ENCODE assay signal across 8 cellular contexts in the genomic region with DNA sequence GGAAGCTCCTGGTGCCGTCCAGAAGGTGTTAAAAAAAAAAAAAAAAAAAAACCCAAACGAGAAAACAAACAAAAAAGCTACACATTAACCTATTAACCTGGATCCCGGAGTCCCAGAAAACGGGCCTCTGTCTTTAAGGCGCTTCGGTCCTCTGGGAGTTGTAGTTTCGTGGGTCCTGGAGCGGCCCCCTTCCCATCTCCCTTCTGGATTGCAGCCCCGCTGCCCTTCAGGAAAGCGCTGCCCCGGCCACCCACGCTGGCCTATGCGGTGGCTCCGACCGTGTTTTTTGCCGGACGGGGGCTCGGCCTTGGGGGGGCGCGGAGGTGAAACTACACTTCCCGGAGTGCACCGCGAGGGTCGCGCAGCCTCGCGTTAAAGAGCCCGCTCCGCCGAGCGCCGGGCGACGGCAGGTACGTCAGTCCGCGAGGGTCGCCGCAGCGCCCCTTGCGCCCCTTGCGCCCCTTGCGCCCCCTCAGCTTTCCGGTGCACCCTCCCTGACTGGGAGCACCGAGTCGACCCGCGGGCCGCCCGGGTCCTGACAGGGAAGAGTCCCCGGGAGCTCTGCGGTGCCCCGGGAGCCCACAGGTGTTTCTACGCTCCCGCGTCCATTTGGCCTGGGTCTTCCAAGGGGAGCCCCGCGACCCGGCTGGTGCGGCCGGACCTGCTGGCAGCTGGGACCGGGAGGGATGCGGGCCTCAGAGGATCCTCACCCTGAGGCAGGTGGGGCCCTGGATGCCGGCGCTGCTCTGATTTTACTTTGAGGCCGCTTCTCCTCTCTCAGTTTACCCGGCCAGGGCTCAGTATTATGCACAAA. TPM values are rescaled to one million over a fixed set of nuclear protein-coding genes. Genes with fewer than 3 reads are reported as not detected.
DNase-seq lines count a peak whose midpoint lies in the region; ATAC-seq, FAIRE-seq and TF ChIP-seq lines count a peak whose summit lies in the region.

A gene (plus strand): TSS at position 375 of the 814 bp plus-strand sequence. CDS start 8,596 bp downstream, outside the sequence.

- peaks cover 25% of the 10 kb centered on the region for H3K4me1 Mint-ChIP-seq in activated naive CD4-positive, alpha-beta T cell treated with anti-CD3 and anti-CD28 coated beads, Interleukin-2, amount 50 U/mL, for 24 hours

- H3K27ac ChIP-seq in HUES6 (ENCODE audit: low read depth, low read length), result peak within 1 kb of the TSS; percentile 100
- H3K27ac ChIP-seq in SJSA1, result peak within 1 kb of the TSS; percentile 99
- H3K27ac ChIP-seq in pancreas, result peak within 1 kb of the TSS; percentile 92 to 98 (median 94)
- H3K27ac ChIP-seq in thyroid gland, result peak within 1 kb of the TSS; percentile 67 to 100 (median 96)

- H3K9ac ChIP-seq in HUES6 (ENCODE audit: low read length), result peak within 1 kb of the TSS; percentile 98

- FAIRE-seq in pancreas (lab: Jason Lieb, UNC), result no peak

- no peaks in the 10 kb centered on the region for H3K27me3 ChIP-seq in HUES6 (ENCODE audit: control insufficient read depth, insufficient read depth, low read length)
- no peaks in the 10 kb centered on the region for H3K27me3 ChIP-seq in SJSA1 (replicated peaks)
- no peaks in the 10 kb centered on the region for H3K27me3 ChIP-seq in pancreas
- H3K27me3 ChIP-seq in thyroid gland, result no peaks in the 10 kb centered on the region

- H3K4me3 ChIP-seq in HUES6 (ENCODE audit: low read depth, low read length) (peak within 1 kb of the TSS; percentile 87), SJSA1 (peak within 1 kb of the TSS; percentile 72), pancreas (peak within 1 kb of the TSS; percentile 89 to 97 (median 92)), thyroid gland (replicated peaks in 1 of 3) (peak within 1 kb of the TSS; percentile 74 to 94 (median 81))

- H3K27me3 Mint-ChIP-seq in activated naive CD4-positive, alpha-beta T cell treated with anti-CD3 and anti-CD28 coated beads, Interleukin-2, amount 50 U/mL, for 24 hours, result no peaks in the 10 kb centered on the region

- TF ChIP-seq CTCF in pancreas (IDR thresholded peaks at IDR 0.05) (no peak), thyroid gland (IDR thresholded peaks at IDR 0.05) (peak in 1 of 6 experiments; percentile 19)

- intact Hi-C loops in Right ventricle myocardium inferior (cut with DNase I) (loop anchor here (1.0 to 2.0 kb wide), 2 partner anchors 16 to 73 kb away; a partner anchor contains a TSS), pancreas (cut with DNase I) (no loop called here), thyroid gland (cut with DNase I) (loop anchor here (5.0 kb wide), 1 partner anchor 72 kb away; no protein-coding TSS in a partner anchor)

- peak; percentile 86 for ATAC-seq in GM21423 (IDR thresholded peaks at IDR 0.05; ENCODE audit: unreplicated experiment)
- ATAC-seq in Right ventricle myocardium inferior, result peak; percentile 87
- ATAC-seq in pancreas, result peak; percentile 92 to 96 (median 94)

- 0 to 1% methylated on average over 48 to 67 of the region's 67 CpGs for WGBS in pancreas, 2 donors
- 0 to 1% methylated on average over 20 to 46 of the region's 67 CpGs for WGBS in thyroid gland, 2 donors

- H3K4me1 ChIP-seq in HUES6 (ENCODE audit: control insufficient read depth, insufficient read depth, low read length), result peaks cover 7% of the 10 kb centered on the region
- peaks cover 4% of the 10 kb centered on the region for H3K4me1 ChIP-seq in SJSA1 (replicated peaks)
- peaks cover 4 to 5% (median 4%) of the 10 kb centered on the region in 3 donors for H3K4me1 ChIP-seq in pancreas
- H3K4me1 ChIP-seq in thyroid gland, result peaks cover 0 to 8% of the 10 kb centered on the region in 2 donors

- H3K4me3 Mint-ChIP-seq in activated naive CD4-positive, alpha-beta T cell treated with anti-CD3 and anti-CD28 coated beads, Interleukin-2, amount 50 U/mL, for 24 hours, result peak within 1 kb of the TSS; percentile 94

- TF ChIP-seq POLR2A in thyroid gland (IDR thresholded peaks at IDR 0.05), result peak in 1 of 2 donors; percentile 59

- DNase-seq in DMS53 treated with DMSO at 0.1 percent for 48 hours (lab: John Stamatoyannopoulos, UW; ENCODE audit: unreplicated experiment) (peak; percentile 41), SJSA1 (ENCODE audit: low read depth in 1 of 2, low spot score in 2 of 2) (peak; percentile 79 to 97), Right ventricle myocardium inferior (ENCODE audit: missing footprints) (peak; percentile 88), pancreas (peak; percentile 68 to 87 (median 71)), thyroid gland (peak; percentile 70)

- H3K36me3 ChIP-seq in HUES6 (ENCODE audit: control insufficient read depth, insufficient read depth, low read length) (no peaks in the 10 kb centered on the region), SJSA1 (no peaks in the 10 kb centered on the region), pancreas (no peaks in the 10 kb centered on the region), thyroid gland (no peaks in the 10 kb centered on the region)

- H3K9me3 ChIP-seq in HUES6 (ENCODE audit: control insufficient read depth, insufficient read depth, low read depth, low read length) (no peaks in the 10 kb centered on the region), SJSA1 (replicated peaks) (no peaks in the 10 kb centered on the region), pancreas (no peaks in the 10 kb centered on the region), thyroid gland (no peaks in the 10 kb centered on the region)

- no peaks in the 10 kb centered on the region for H3K9me3 Mint-ChIP-seq in activated naive CD4-positive, alpha-beta T cell treated with anti-CD3 and anti-CD28 coated beads, Interleukin-2, amount 50 U/mL, for 24 hours

- H3K36me3 Mint-ChIP-seq in activated naive CD4-positive, alpha-beta T cell treated with anti-CD3 and anti-CD28 coated beads, Interleukin-2, amount 50 U/mL, for 24 hours, result no peaks in the 10 kb centered on the region

- H3K27ac Mint-ChIP-seq in activated naive CD4-positive, alpha-beta T cell treated with anti-CD3 and anti-CD28 coated beads, Interleukin-2, amount 50 U/mL, for 24 hours, result peak within 1 kb of the TSS; percentile 90

RNA-seq across cellular contexts. Expression of the gene that starts here (rescaled TPM):
- 3.4 and 5.3 TPM in 2 replicates for total RNA-seq in SJSA1 (2014; rRNA removed; shearing (Covaris generic))
- total RNA-seq in Right ventricle myocardium inferior, result 7.5 TPM
- 10 to 100 TPM; 11.7 to 17.0 (median 13.9) TPM for total RNA-seq in pancreas
- polyA plus RNA-seq in pancreas, result 10 to 100 TPM; 30.9 to 33.6 TPM
- 10 to 100 TPM; 20.3 to 40.2 (median 24.5) TPM for total RNA-seq in thyroid gland

Comparison
In these comparisons a context has a peak if more than half of its experiments do, and no peak if none do; other contexts are left out.
1. Peak in every context shown above with its lines: DNase-seq, ATAC-seq, H3K4me3 ChIP-seq and H3K27ac ChIP-seq.
2. intact Hi-C loops: an anchor here in Right ventricle myocardium inferior (1.0 to 2.0 kb wide) and thyroid gland (5.0 kb wide); none called in pancreas.